In the genomic region with DNA sequence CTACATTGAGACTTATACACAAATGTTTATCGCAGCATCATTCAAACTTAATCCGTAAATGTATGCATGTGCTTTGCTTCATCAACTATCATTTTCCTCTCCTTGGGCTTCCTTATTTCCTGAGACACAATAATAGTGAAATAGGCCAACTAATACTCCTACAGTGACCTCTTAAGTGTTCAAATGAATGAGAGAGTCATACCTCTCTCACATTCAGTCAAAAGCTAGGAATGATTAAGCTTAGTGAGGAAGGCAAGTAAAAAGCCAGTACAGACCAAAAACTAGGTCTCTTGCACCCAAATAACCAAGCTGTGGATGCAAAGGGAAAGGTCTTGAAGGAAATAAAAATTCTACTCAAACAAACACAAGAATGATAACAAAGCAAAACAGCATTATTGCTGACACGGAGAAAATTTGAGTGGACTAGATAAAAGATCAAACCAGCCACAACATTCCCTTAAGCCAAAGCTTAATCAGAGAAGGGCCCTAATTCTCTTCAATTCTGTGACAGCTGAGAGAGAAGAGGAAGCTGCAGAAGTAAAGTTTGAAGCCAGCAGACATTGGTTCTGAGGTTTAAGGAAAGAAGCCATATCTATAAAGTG, we compare ENCODE assay signal across 23 cellular contexts.
DNase-seq lines count a peak whose midpoint lies in the region; ATAC-seq, FAIRE-seq and TF ChIP-seq lines count a peak whose summit lies in the region.
"Had no signal": no experiment of that assay in that cellular context is flagged by ENCODE, and none has a peak within 500 bp of the region (broad histone marks: within the 10 kb centered on the region; RNA-seq: fewer than 3 reads in every experiment).

No MANE protein-coding gene starts in this region.

- peak overlapping the region; percentile 6 for H3K27ac Mint-ChIP-seq in activated CD4-positive, alpha-beta T cell treated with anti-CD3 and anti-CD28 coated beads, Interleukin-2, amount 10 ng/mL, durations not matched to agents 24 days and 14 days
- peak overlapping the region; percentile 80 for H3K27ac Mint-ChIP-seq in activated T-helper 17 cell treated with anti-CD3 and anti-CD28 coated beads, Interleukin-2, amount 50 U/mL, for 72 hours
- peak overlapping the region; percentile 6 to 73 for H3K27ac Mint-ChIP-seq in natural killer cell treated with Interleukin-12 subunit alpha and Interleukin-12 subunit beta and Interleukin-15 and Interleukin-18, amount 100 ng/mL, for 72 hours
- H3K27ac Mint-ChIP-seq: activated B cell treated with CpG ODN at 0.5 μM for 24 hours; dendritic cell treated with granulocyte-macrophage colony-stimulating factor and Interleukin-4, amounts not matched to agents 40 ng/mL and 50 ng/mL, for 4 days; stimulated activated naive CD8-positive, alpha-beta T cell treated with anti-CD3 and anti-CD28 coated beads, Interleukin-15, Interleukin-2, amounts not matched to agents 100 ng/mL and 50 ng/mL, for 24 hours had no signal

- peaks cover 56% of the 10 kb centered on the region for H3K36me3 Mint-ChIP-seq in activated CD4-positive, alpha-beta T cell treated with anti-CD3 and anti-CD28 coated beads, Interleukin-2, amount 10 ng/mL, durations not matched to agents 24 days and 14 days (ENCODE audit: low read depth)
- peaks cover 33% of the 10 kb centered on the region for H3K36me3 Mint-ChIP-seq in activated T-helper 17 cell treated with anti-CD3 and anti-CD28 coated beads, Interleukin-2, amount 50 U/mL, for 72 hours (ENCODE audit: low read depth)
- peaks cover 20% of the 10 kb centered on the region for H3K36me3 Mint-ChIP-seq in natural killer cell treated with Interleukin-12 subunit alpha and Interleukin-12 subunit beta and Interleukin-15 and Interleukin-18, amount 100 ng/mL, for 72 hours

- H3K27me3 Mint-ChIP-seq in activated CD4-positive, alpha-beta T cell treated with anti-CD3 and anti-CD28 coated beads, Interleukin-2, amount 10 ng/mL, durations not matched to agents 24 days and 14 days, result no peaks in the 10 kb centered on the region
- no peaks in the 10 kb centered on the region for H3K27me3 Mint-ChIP-seq in activated T-helper 17 cell treated with anti-CD3 and anti-CD28 coated beads, Interleukin-2, amount 50 U/mL, for 72 hours
- H3K27me3 Mint-ChIP-seq in natural killer cell treated with Interleukin-12 subunit alpha and Interleukin-12 subunit beta and Interleukin-15 and Interleukin-18, amount 100 ng/mL, for 72 hours, result no peaks in the 10 kb centered on the region
- H3K27me3 Mint-ChIP-seq: activated B cell treated with CpG ODN at 0.5 μM for 24 hours; dendritic cell treated with granulocyte-macrophage colony-stimulating factor and Interleukin-4, amounts not matched to agents 40 ng/mL and 50 ng/mL, for 4 days; stimulated activated naive CD8-positive, alpha-beta T cell treated with anti-CD3 and anti-CD28 coated beads, Interleukin-15, Interleukin-2, amounts not matched to agents 100 ng/mL and 50 ng/mL, for 24 hours had no signal

- peaks cover 12% of the 10 kb centered on the region for H3K9me3 Mint-ChIP-seq in activated CD4-positive, alpha-beta T cell treated with anti-CD3 and anti-CD28 coated beads, Interleukin-2, amount 10 ng/mL, durations not matched to agents 24 days and 14 days
- H3K9me3 Mint-ChIP-seq in activated T-helper 17 cell treated with anti-CD3 and anti-CD28 coated beads, Interleukin-2, amount 50 U/mL, for 72 hours, result peaks cover 3% of the 10 kb centered on the region
- no peaks in the 10 kb centered on the region for H3K9me3 Mint-ChIP-seq in natural killer cell treated with Interleukin-12 subunit alpha and Interleukin-12 subunit beta and Interleukin-15 and Interleukin-18, amount 100 ng/mL, for 72 hours
- H3K9me3 Mint-ChIP-seq: activated B cell treated with CpG ODN at 0.5 μM for 24 hours; dendritic cell treated with granulocyte-macrophage colony-stimulating factor and Interleukin-4, amounts not matched to agents 40 ng/mL and 50 ng/mL, for 4 days; stimulated activated naive CD8-positive, alpha-beta T cell treated with anti-CD3 and anti-CD28 coated beads, Interleukin-15, Interleukin-2, amounts not matched to agents 100 ng/mL and 50 ng/mL, for 24 hours had no signal

- intact Hi-C loops in activated CD4-positive, alpha-beta T cell treated with anti-CD3 and anti-CD28 coated beads, Interleukin-2, amount 10 ng/mL, durations not matched to agents 24 days and 14 days (cut with micrococcal nuclease), result no loop called here

- H3K4me3 Mint-ChIP-seq in activated CD4-positive, alpha-beta T cell treated with anti-CD3 and anti-CD28 coated beads, Interleukin-2, amount 10 ng/mL, durations not matched to agents 24 days and 14 days, result no peak overlapping the region
- H3K4me3 Mint-ChIP-seq in activated T-helper 17 cell treated with anti-CD3 and anti-CD28 coated beads, Interleukin-2, amount 50 U/mL, for 72 hours, result peak overlapping the region; percentile 61
- no peak overlapping the region for H3K4me3 Mint-ChIP-seq in natural killer cell treated with Interleukin-12 subunit alpha and Interleukin-12 subunit beta and Interleukin-15 and Interleukin-18, amount 100 ng/mL, for 72 hours
- H3K4me3 Mint-ChIP-seq: activated B cell treated with CpG ODN at 0.5 μM for 24 hours; dendritic cell treated with granulocyte-macrophage colony-stimulating factor and Interleukin-4, amounts not matched to agents 40 ng/mL and 50 ng/mL, for 4 days; stimulated activated naive CD8-positive, alpha-beta T cell treated with anti-CD3 and anti-CD28 coated beads, Interleukin-15, Interleukin-2, amounts not matched to agents 100 ng/mL and 50 ng/mL, for 24 hours had no signal

- FAIRE-seq in GM12891 (lab: Jason Lieb, UNC), result peak; percentile 48
- no peak for FAIRE-seq in urothelium cell line (lab: Jason Lieb, UNC)
- FAIRE-seq: A204.1, kidney had no signal

- peak; percentile 87 for ATAC-seq in activated T-helper 17 cell treated with anti-CD3 and anti-CD28 coated beads, Interleukin-2, amount 50 U/mL, for 72 hours (replicated peaks)
- peak in 1 of 2 donors; percentile 73 for ATAC-seq in natural killer cell treated with Interleukin-12 subunit alpha and Interleukin-12 subunit beta and Interleukin-15 and Interleukin-18, amount 100 ng/mL, for 72 hours

- no peak for DNase-seq in activated CD4-positive, alpha-beta T cell treated with anti-CD3 and anti-CD28 coated beads, Interleukin-2, amount 10 ng/mL, durations not matched to agents 24 days and 14 days
- no peak for DNase-seq in activated CD4-positive, alpha-beta T cell treated with anti-CD3 and anti-CD28 coated beads, Interleukin-2, amount 50 U/mL, for 1 hour
- DNase-seq in GM12891 (ENCODE audit: insufficient read length, low spot score) (no peak), DMS153 treated with DMSO at 0.1 percent for 48 hours (lab: John Stamatoyannopoulos, UW; ENCODE audit: unreplicated experiment) (no peak), urothelium cell line (ENCODE audit: low spot score) (no peak)
- DNase-seq in natural killer cell treated with Interleukin-12 subunit alpha and Interleukin-12 subunit beta and Interleukin-15 and Interleukin-18, amount 100 ng/mL, for 72 hours (ENCODE audit: low spot score), result no peak
- no peak for DNase-seq in activated CD8-positive, alpha-beta memory T cell treated with anti-CD3 and anti-CD28 coated beads, Interleukin-2, amount 50 U/mL, for 4 hours
- DNase-seq: activated B cell treated with CpG ODN at 0.5 μM for 24 hours; activated gamma-delta T cell; BE2C; Calu3; kidney; NCI-H1694; NCI-H526 treated with DMSO at 0.1 percent for 48 hours; nucleus accumbens; SK-N-SH; stimulated activated CD4-positive, alpha-beta T cell treated with anti-CD3 and anti-CD28 coated beads, Interleukin-2, amount 100 ng/mL, for 48 hours; T-helper 9 cell; tibial artery had no signal

- peaks cover 42% of the 10 kb centered on the region for H3K4me1 Mint-ChIP-seq in activated CD4-positive, alpha-beta T cell treated with anti-CD3 and anti-CD28 coated beads, Interleukin-2, amount 10 ng/mL, durations not matched to agents 24 days and 14 days
- H3K4me1 Mint-ChIP-seq in activated T-helper 17 cell treated with anti-CD3 and anti-CD28 coated beads, Interleukin-2, amount 50 U/mL, for 72 hours, result peaks cover 49% of the 10 kb centered on the region
- peaks cover 39 to 59% of the 10 kb centered on the region in 2 donors for H3K4me1 Mint-ChIP-seq in natural killer cell treated with Interleukin-12 subunit alpha and Interleukin-12 subunit beta and Interleukin-15 and Interleukin-18, amount 100 ng/mL, for 72 hours (ENCODE audit: low read depth in 2 of 2)

- no peak for TF ChIP-seq POLR2A in GM12891 (IDR thresholded peaks at IDR 0.05; ENCODE audit: low read depth, low read length)

TF ChIP-seq in GM12891, 5 proteins besides CTCF, POLR2A, EP300 and RAD21:
- TF ChIP-seq SPI1 (IDR thresholded peaks at IDR 0.05; ENCODE audit: low read depth, low read length) (no peak), PAX5 (IDR thresholded peaks at IDR 0.05; ENCODE audit: insufficient read depth, low read length, severe bottlenecking) (no peak), POU2F2 (IDR thresholded peaks at IDR 0.05; ENCODE audit: low read depth, low read length) (no peak), POLR2AphosphoS5 (IDR thresholded peaks at IDR 0.05; ENCODE audit: low read depth, low read length) (no peak), TAF1 (IDR thresholded peaks at IDR 0.05; ENCODE audit: low read depth, low read length) (no peak)

Comparison
In these comparisons a context has a peak if more than half of its experiments do, and no peak if none do; other contexts are left out.
1. H3K27ac Mint-ChIP-seq: peak in every context shown above with its lines; median percentile 80 in activated T-helper 17 cell treated with anti-CD3 and anti-CD28 coated beads, Interleukin-2, amount 50 U/mL, for 72 hours; 40 in natural killer cell treated with Interleukin-12 subunit alpha and Interleukin-12 subunit beta and Interleukin-15 and Interleukin-18, amount 100 ng/mL, for 72 hours; 6 in activated CD4-positive, alpha-beta T cell treated with anti-CD3 and anti-CD28 coated beads, Interleukin-2, amount 10 ng/mL, durations not matched to agents 24 days and 14 days.